13 cellular contexts compared by ENCODE assay signal in genomic region chr18:25516121-25516520, GRCh38.
"Had no signal": no experiment of that assay in that cellular context is flagged by ENCODE, and none has a peak within 500 bp of the region (broad histone marks: within the 10 kb centered on the region; RNA-seq: fewer than 3 reads in every experiment).

No MANE protein-coding gene starts in this region.

- H3K27ac ChIP-seq: adrenal gland, cardiac muscle cell, left ventricle myocardium inferior had no signal

- H3K4me1 ChIP-seq: adrenal gland had no signal

- H3K9me3 ChIP-seq: adrenal gland, left ventricle myocardium inferior had no signal

- H3K36me3 ChIP-seq: adrenal gland, cardiac muscle cell, left ventricle myocardium inferior had no signal

- H3K4me3 ChIP-seq: adrenal gland, cardiac muscle cell, left ventricle myocardium inferior had no signal

- DNase-seq: activated B cell treated with CpG ODN at 0.5 μM for 24 hours; activated CD4-positive, alpha-beta T cell treated with anti-CD3 and anti-CD28 coated beads for 48 hours; activated CD8-positive, alpha-beta T cell treated with anti-CD3 and anti-CD28 coated beads for 36 hours; activated effector memory CD4-positive, alpha-beta T cell treated with Interleukin-2 at 50 U/mL for 16 hours; activated T-cell treated with anti-CD3 and anti-CD28 coated beads, Interleukin-2, amount 50 U/mL, for 4 hours; adrenal gland; left ventricle myocardium inferior; occipital lobe; stimulated activated CD4-positive, alpha-beta T cell treated with anti-CD3 and anti-CD28 coated beads, Interleukin-2, amount 100 ng/mL, for 48 hours had no signal

- H3K27me3 ChIP-seq: adrenal gland, cardiac muscle cell had no signal

- ATAC-seq: activated CD8-positive, alpha-beta T cell treated with anti-CD3 and anti-CD28 coated beads for 36 hours; activated T-cell treated with anti-CD3 and anti-CD28 coated beads, Interleukin-2, amount 50 U/mL, for 4 hours; esophagus mucosa; natural killer cell treated with Interleukin-12 subunit alpha and Interleukin-12 subunit beta and Interleukin-15 and Interleukin-18, amount 100 ng/mL, for 72 hours; stimulated activated memory B cell treated with anti-CD40 and anti-IgM and Interleukin-4, amounts not matched to agents 10 μg/mL and 1 μg/mL and 100 μg/mL, for 72 hours had no signal
